Comparison of ENCODE assay signal across 8 cellular contexts in genomic region chr9:100601216-100601615, GRCh38. TPM values are rescaled to one million over a fixed set of nuclear protein-coding genes. Genes with fewer than 3 reads are reported as not detected.
DNase-seq lines count a peak whose midpoint lies in the region; ATAC-seq, FAIRE-seq and TF ChIP-seq lines count a peak whose summit lies in the region.

No MANE protein-coding gene starts in this region.

- peak; percentile 68 to 81 for TF ChIP-seq CTCF in Caco-2 (IDR thresholded peaks at IDR 0.05; ENCODE audit: insufficient read depth in 1 of 2, low read depth in 1 of 2, low read length in 1 of 2, severe bottlenecking in 1 of 2, unreplicated experiment in 1 of 2)
- peak; percentile 15 to 42 (median 36) for TF ChIP-seq CTCF in pancreas (IDR thresholded peaks at IDR 0.05)
- peak in 1 of 4 experiments; percentile 30 for TF ChIP-seq CTCF in sigmoid colon (IDR thresholded peaks at IDR 0.05)

- no peak for TF ChIP-seq POLR2A in sigmoid colon (IDR thresholded peaks at IDR 0.05)

- POLR2A ChIA-PET in Caco-2 (lab: Charles Lee) = no interaction called here

- H3K4me1 ChIP-seq in Caco-2 (0 out of 2 replicates have a peak, but pooled peaks cover 5% of the 10 kb centered on the region), pancreas (no peaks in the 10 kb centered on the region), sigmoid colon (peaks cover 0 to 16% (median 8%) of the 10 kb centered on the region in 4 donors)

- H3K4me3 Mint-ChIP-seq in Caco-2 (ENCODE audit: unreplicated experiment) = no peak overlapping the region

- peaks cover 20% of the 10 kb centered on the region for H3K4me1 Mint-ChIP-seq in Caco-2 (ENCODE audit: low read depth, unreplicated experiment)

- no peaks in the 10 kb centered on the region for H3K9me3 Mint-ChIP-seq in Caco-2 (ENCODE audit: unreplicated experiment)

- FAIRE-seq in pancreas (lab: Jason Lieb, UNC) = no peak

- no peaks in the 10 kb centered on the region for H3K27me3 ChIP-seq in Caco-2 (replicated peaks; ENCODE audit: control insufficient read depth, insufficient read depth, low read length)
- H3K27me3 ChIP-seq in pancreas = no peaks in the 10 kb centered on the region
- no peaks in the 10 kb centered on the region for H3K27me3 ChIP-seq in sigmoid colon

- no peaks in the 10 kb centered on the region for H3K27me3 Mint-ChIP-seq in Caco-2 (ENCODE audit: insufficient read depth, unreplicated experiment)

- no peaks in the 10 kb centered on the region for H3K9me3 ChIP-seq in Caco-2
- H3K9me3 ChIP-seq in pancreas = no peaks in the 10 kb centered on the region
- H3K9me3 ChIP-seq in sigmoid colon = no peaks in the 10 kb centered on the region

- no TSS peak for BruUV-seq in Caco-2 (replicated peaks; lab: Mats Ljungman, UMichigan)

- intact Hi-C loops in Caco-2 (cut with micrococcal nuclease; ENCODE audit: unreplicated experiment) (loop anchor here (5.0 to 10.0 kb wide), 4 partner anchors 101 to 931 kb away; partner anchors contain the start of genes PLPPR1 and RNF20), pancreas (cut with DNase I) (loop anchor here in 1 of 3 donors (10.0 kb wide), 1 partner anchor 714 kb away; no protein-coding TSS in a partner anchor), sigmoid colon (cut with DNase I) (loop anchor here (2.0 kb wide), 1 partner anchor 710 kb away; no protein-coding TSS in a partner anchor)

- peak; percentile 69 to 70 for DNase-seq in Caco-2
- peak; percentile 45 for DNase-seq in NCI-H2196 treated with DMSO at 0.1 percent for 48 hours (lab: John Stamatoyannopoulos, UW; ENCODE audit: unreplicated experiment)
- peak; percentile 31 for DNase-seq in UCSD-AML1 (lab: John Stamatoyannopoulos, UW; ENCODE audit: unreplicated experiment)
- DNase-seq in fibroblast of gingiva (ENCODE audit: low read depth) = peak; percentile 44
- peak in 4 of 6 donors; percentile 32 to 63 (median 39) for DNase-seq in pancreas
- DNase-seq in sigmoid colon = no peak

- H3K36me3 ChIP-seq in Caco-2 (ENCODE audit: control insufficient read depth, insufficient read depth, low read length) (no peaks in the 10 kb centered on the region), pancreas (no peaks in the 10 kb centered on the region), sigmoid colon (no peaks in the 10 kb centered on the region)

- no peak overlapping the region for H3K4me3 ChIP-seq in Caco-2 (ENCODE audit: low read depth, low read length)
- H3K4me3 ChIP-seq in pancreas = no peak overlapping the region
- no peak overlapping the region for H3K4me3 ChIP-seq in sigmoid colon

- ATAC-seq in GM18909 (IDR thresholded peaks at IDR 0.05; ENCODE audit: poor library complexity, unreplicated experiment) (peak; percentile 67), HG03354 (IDR thresholded peaks at IDR 0.05; ENCODE audit: poor library complexity, severe bottlenecking, unreplicated experiment) (peak; percentile 67), pancreas (peak; percentile 26 to 69 (median 67))

- CTCF ChIA-PET in Caco-2 (lab: Charles Lee) = interaction anchor here (0.6 to 2.2 kb wide), 3 partner anchors 174 to 711 kb away, joined by 4 to 29 read pairs (median 5); partner anchors contain the start of gene MSANTD3

- no peak for TF ChIP-seq EP300 in sigmoid colon (IDR thresholded peaks at IDR 0.05)

- peaks cover 5% of the 10 kb centered on the region for H3K36me3 Mint-ChIP-seq in Caco-2 (ENCODE audit: insufficient read depth, unreplicated experiment)

- no peak overlapping the region for H3K27ac ChIP-seq in pancreas
- H3K27ac ChIP-seq in sigmoid colon = no peak overlapping the region

- no peak overlapping the region for H3K27ac Mint-ChIP-seq in Caco-2 (ENCODE audit: unreplicated experiment)

RNA-seq across cellular contexts. Expression of gene CAVIN4, which starts 23.3 kb away (rescaled TPM):
- 1.5 and 1.7 TPM in 2 replicates for total RNA-seq in Caco-2 (2022)
- total RNA-seq in pancreas = under 1 TPM in 5 of 6 donors, not detected in 1; 0.06 to 0.19 (median 0.09) TPM
- under 1 TPM; 0.08 to 0.09 TPM for polyA plus RNA-seq in pancreas
- total RNA-seq in sigmoid colon = 1 to 10 TPM in 1 of 4 donors, under 1 TPM in 3; 0.36 to 1.1 (median 0.62) TPM
- under 1 TPM in 1 of 3 donors, not detected in 2; 0.06 TPM for polyA plus RNA-seq in sigmoid colon
